8 cellular contexts compared by ENCODE assay signal in genomic region chr2:43219383-43220228, GRCh38. TPM values are rescaled to one million over a fixed set of nuclear protein-coding genes. Genes with fewer than 3 reads are reported as not detected.
DNase-seq lines count a peak whose midpoint lies in the region; ATAC-seq and TF ChIP-seq lines count a peak whose summit lies in the region.

No MANE protein-coding gene starts in this region.

- H4K20me1 ChIP-seq in PC-3 (ENCODE audit: low read length): peaks cover 22% of the 10 kb centered on the region

- TSS peak; percentile 74 for BruUV-seq in PC-3 (replicated peaks; lab: Mats Ljungman, UMichigan)

- peak overlapping the region; percentile 94 for H2AFZ ChIP-seq in PC-3 (ENCODE audit: low read length)

- peak overlapping the region; percentile 72 for H3K4me3 Mint-ChIP-seq in stimulated activated memory B cell treated with anti-CD40 and anti-IgM and Interleukin-4, amounts not matched to agents 10 μg/mL and 1 μg/mL and 100 μg/mL, for 72 hours

- peak; percentile 48 for ATAC-seq in HG03439 (IDR thresholded peaks at IDR 0.05; ENCODE audit: unreplicated experiment)
- peak; percentile 61 for ATAC-seq in PC-3
- ATAC-seq in esophagus mucosa: peak; percentile 80
- peak; percentile 80 for ATAC-seq in stimulated activated memory B cell treated with anti-CD40 and anti-IgM and Interleukin-4, amounts not matched to agents 10 μg/mL and 1 μg/mL and 100 μg/mL, for 72 hours

- no peaks in the 10 kb centered on the region for H3K9me2 ChIP-seq in PC-3 (replicated peaks; ENCODE audit: low read length)

- peak overlapping the region; percentile 98 for H3K9ac ChIP-seq in PC-3 (ENCODE audit: low read length)

- CTCF ChIA-PET in PC-3 (lab: Charles Lee): interaction anchor here (0.5 to 0.8 kb wide), 5 partner anchors 10 to 524 kb away, joined by 3 read pairs; no protein-coding TSS in a partner anchor

- DNase-seq in C1 segment of cervical spinal cord (lab: John Stamatoyannopoulos, UW) (peak; percentile 6 to 95 (median 78)), GM19240 (ENCODE audit: insufficient read length, low spot score) (peak; percentile 66), PC-3 (peak; percentile 79)
- DNase-seq in activated T-cell treated with anti-CD3 and anti-CD28 coated beads, Interleukin-2, amount 50 U/mL, for 1 hour: peak; percentile 76

- no peaks in the 10 kb centered on the region for H3K27me3 Mint-ChIP-seq in stimulated activated memory B cell treated with anti-CD40 and anti-IgM and Interleukin-4, amounts not matched to agents 10 μg/mL and 1 μg/mL and 100 μg/mL, for 72 hours

- H3K36me3 ChIP-seq in PC-3 (ENCODE audit: low read depth, low read length) (peaks cover 21% of the 10 kb centered on the region), muscle layer of duodenum (ENCODE audit: control insufficient read depth in 1 of 2, insufficient read depth in 2 of 2, low read length in 2 of 2) (peaks cover 13 to 16% of the 10 kb centered on the region in 2 donors)

- peak overlapping the region; percentile 84 for H3K4me2 ChIP-seq in PC-3 (ENCODE audit: low read length)

- H3K27ac Mint-ChIP-seq in stimulated activated memory B cell treated with anti-CD40 and anti-IgM and Interleukin-4, amounts not matched to agents 10 μg/mL and 1 μg/mL and 100 μg/mL, for 72 hours: peak overlapping the region; percentile 80

- H3K27ac ChIP-seq in PC-3 (ENCODE audit: low read length) (peak overlapping the region; percentile 90), muscle layer of duodenum (ENCODE audit: low read length) (peak overlapping the region; percentile 99)

- intact Hi-C loops in PC-3 (cut with micrococcal nuclease): loop anchor here (2.0 to 10.0 kb wide), 3 partner anchors 41 to 395 kb away; no protein-coding TSS in a partner anchor

- H3K4me1 ChIP-seq in PC-3 (ENCODE audit: insufficient read depth, low read length): peaks cover 43% of the 10 kb centered on the region
- peaks cover 13 to 33% of the 10 kb centered on the region in 2 donors for H3K4me1 ChIP-seq in muscle layer of duodenum (ENCODE audit: control insufficient read depth in 1 of 2, insufficient read depth in 2 of 2, low read length in 2 of 2)

- peak; percentile 25; the same call in 1 of the 2 replicates for TF ChIP-seq CTCF in PC-3 (conservative IDR thresholded peaks at IDR 0.05; ENCODE audit: low read depth, low read length)

- H3K27me3 ChIP-seq in PC-3 (ENCODE audit: low read length): no peaks in the 10 kb centered on the region
- H3K27me3 ChIP-seq in muscle layer of duodenum (ENCODE audit: low read depth, low read length): no peaks in the 10 kb centered on the region

- POLR2A ChIA-PET in PC-3 (lab: Charles Lee; ENCODE audit: unreplicated experiment): no interaction called here

- H3K79me2 ChIP-seq in PC-3 (ENCODE audit: low read length): peaks cover 50% of the 10 kb centered on the region

- H3K4me1 Mint-ChIP-seq in stimulated activated memory B cell treated with anti-CD40 and anti-IgM and Interleukin-4, amounts not matched to agents 10 μg/mL and 1 μg/mL and 100 μg/mL, for 72 hours: peaks cover 40% of the 10 kb centered on the region

- H3K9me3 Mint-ChIP-seq in stimulated activated memory B cell treated with anti-CD40 and anti-IgM and Interleukin-4, amounts not matched to agents 10 μg/mL and 1 μg/mL and 100 μg/mL, for 72 hours: no peaks in the 10 kb centered on the region

- H3K9me3 ChIP-seq in PC-3 (ENCODE audit: low read length) (no peaks in the 10 kb centered on the region), muscle layer of duodenum (ENCODE audit: control insufficient read depth in 1 of 2, low read length in 2 of 2) (no peaks in the 10 kb centered on the region)

- H3F3A ChIP-seq in PC-3 (ENCODE audit: low read length, unreplicated experiment): peaks cover 14% of the 10 kb centered on the region

- H3K36me3 Mint-ChIP-seq in stimulated activated memory B cell treated with anti-CD40 and anti-IgM and Interleukin-4, amounts not matched to agents 10 μg/mL and 1 μg/mL and 100 μg/mL, for 72 hours: peaks cover 12% of the 10 kb centered on the region

- H3K4me3 ChIP-seq in PC-3 (ENCODE audit: low read length): peak overlapping the region; percentile 88
- peak overlapping the region; percentile 96 to 97 for H3K4me3 ChIP-seq in muscle layer of duodenum (ENCODE audit: low read depth in 1 of 2, low read length in 2 of 2)

RNA-seq across cellular contexts. Expression of gene ZFP36L2, which starts 6.8 kb away (rescaled TPM):
- total RNA-seq in PC-3 (2014; rRNA removed): 14.8 and 26.0 TPM in 2 replicates
- total RNA-seq in esophagus mucosa: 71.0 TPM

Comparison
In these comparisons a context has a peak if more than half of its experiments do, and no peak if none do; other contexts are left out.
1. Peak in every context shown above with its lines: DNase-seq, ATAC-seq, H3K4me3 ChIP-seq and H3K27ac ChIP-seq.